In genomic region chr3:67030785-67031740, GRCh38 we compare ENCODE assay signal across 13 cellular contexts. TPM values are rescaled to one million over a fixed set of nuclear protein-coding genes. Genes with fewer than 3 reads are reported as not detected.
DNase-seq lines count a peak whose midpoint lies in the region; ATAC-seq and TF ChIP-seq lines count a peak whose summit lies in the region.
"Had no signal": no experiment of that assay in that cellular context is flagged by ENCODE, and none has a peak within 500 bp of the region (broad histone marks: within the 10 kb centered on the region; RNA-seq: fewer than 3 reads in every experiment).

No MANE protein-coding gene starts in this region.

- H3K27me3 ChIP-seq in KMS-11 (ENCODE audit: insufficient read depth, low read depth): no peaks in the 10 kb centered on the region
- H3K27me3 ChIP-seq: neutrophil had no signal

- peak overlapping the region; percentile 45; the same call in 1 of the 2 replicates for H3K4me2 ChIP-seq in KMS-11

- peaks cover 3% of the 10 kb centered on the region for H3K4me1 Mint-ChIP-seq in neural crest cell

- TF ChIP-seq CTCF in KMS-11 (conservative IDR thresholded peaks at IDR 0.05; ENCODE audit: low read depth, low read length) (no peak), neural crest cell (conservative IDR thresholded peaks at IDR 0.05) (no peak)

- peaks cover 10% of the 10 kb centered on the region for H3K4me1 ChIP-seq in KMS-11 (ENCODE audit: low read depth, poor library complexity, severe bottlenecking)

- H3K27ac Mint-ChIP-seq in neural crest cell (ENCODE audit: unreplicated experiment): peak overlapping the region; percentile 53
- H3K27ac Mint-ChIP-seq: activated naive CD8-positive, alpha-beta T cell had no signal

- no peaks in the 10 kb centered on the region for H4K20me1 ChIP-seq in KMS-11 (ENCODE audit: insufficient read depth)

- no peak overlapping the region for H3K4me3 Mint-ChIP-seq in neural crest cell
- H3K4me3 Mint-ChIP-seq: activated naive CD8-positive, alpha-beta T cell had no signal

- DNase-seq in SKM-1 treated with dmso at 0.1 percent for 144 hours (lab: John Stamatoyannopoulos, UW; ENCODE audit: unreplicated experiment): peak; percentile 7
- DNase-seq in SKM-1 (lab: John Stamatoyannopoulos, UW; ENCODE audit: unreplicated experiment): no peak
- no peak for DNase-seq in neural crest cell (ENCODE audit: low read depth, low spot score)
- DNase-seq in activated gamma-delta T cell treated with Interleukin-2 at 50 U/mL for 16 hours: no peak
- DNase-seq in mesenteric fat pad (ENCODE audit: low spot score): no peak
- no peak for DNase-seq in NCI-H748 treated with DMSO at 0.1 percent for 48 hours (lab: John Stamatoyannopoulos, UW)
- DNase-seq: 8988T; activated CD4-positive, alpha-beta T cell treated with anti-CD3 and anti-CD28 coated beads for 1 hour had no signal

- H3K36me3 Mint-ChIP-seq in neural crest cell (ENCODE audit: low read depth): no peaks in the 10 kb centered on the region

- H3K9ac ChIP-seq in KMS-11: no peak overlapping the region

- no peaks in the 10 kb centered on the region for H3K27me3 Mint-ChIP-seq in neural crest cell (ENCODE audit: low read depth)
- H3K27me3 Mint-ChIP-seq: activated naive CD8-positive, alpha-beta T cell had no signal

- peak overlapping the region; percentile 28; the same call in 1 of the 2 replicates for H2AFZ ChIP-seq in KMS-11 (ENCODE audit: low read depth)

- no peaks in the 10 kb centered on the region for H3K36me3 ChIP-seq in KMS-11 (ENCODE audit: insufficient read depth)
- H3K36me3 ChIP-seq: HAP-1, neutrophil had no signal

- no peak overlapping the region for H3K27ac ChIP-seq in KMS-11
- H3K27ac ChIP-seq: neutrophil had no signal

- no peak overlapping the region for H3K4me3 ChIP-seq in KMS-11 (IDR thresholded peaks at IDR 0.05; ENCODE audit: insufficient read depth, low read depth, low read length)
- H3K4me3 ChIP-seq: HAP-1 had no signal

- peaks cover 2% of the 10 kb centered on the region for H3K9me3 Mint-ChIP-seq in neural crest cell

- H3K79me2 ChIP-seq in KMS-11 (ENCODE audit: insufficient read depth, low read depth): no peaks in the 10 kb centered on the region

- ATAC-seq in HG02870 (IDR thresholded peaks at IDR 0.05; ENCODE audit: unreplicated experiment): peak; percentile 74

RNA-seq across cellular contexts. Expression of gene KBTBD8, which starts 33.0 kb away (rescaled TPM):
- total RNA-seq in neural crest cell (9.9 and 10.8 TPM in 2 replicates), mesenteric fat pad (1.8 TPM)
